In genomic region chr17:223723-224471, GRCh38 we compare ENCODE assay signal across 18 cellular contexts. TPM values are rescaled to one million over a fixed set of nuclear protein-coding genes. Genes with fewer than 3 reads are reported as not detected.
"Had no signal": no experiment of that assay in that cellular context is flagged by ENCODE, and none has a peak within 500 bp of the region (broad histone marks: within the 10 kb centered on the region; RNA-seq: fewer than 3 reads in every experiment).

No MANE protein-coding gene starts in this region.

- DNase-seq: activated CD4-positive, alpha-beta T cell treated with anti-CD3 and anti-CD28 coated beads, Interleukin-2, amount 10 ng/mL, durations not matched to agents 7 days and 5 days; activated CD4-positive, CD25-positive, alpha-beta regulatory T cell; activated CD8-positive, alpha-beta memory T cell treated with anti-CD3 and anti-CD28 coated beads, Interleukin-2, amount 50 U/mL, for 48 hours; activated gamma-delta T cell treated with Interleukin-2 at 50 U/mL for 16 hours; activated naive CD8-positive, alpha-beta T cell treated with anti-CD3 and anti-CD28 coated beads, Interleukin-2, amount 50 U/mL, for 24 hours; immature natural killer cell; natural killer cell; occipital lobe; stimulated activated CD4-positive, alpha-beta T cell treated with anti-CD3 and anti-CD28 coated beads, Interleukin-1b, Interleukin-23, amount 100 ng/mL, for 48 hours; stimulated activated naive CD8-positive, alpha-beta T cell treated with anti-CD3 and anti-CD28 coated beads, Interleukin-15, amount 100 ng/mL, for 72 hours; T-helper 2 cell; testis had no signal

- H3K4me3 ChIP-seq: prostate gland, right lobe of liver, testis had no signal

- ATAC-seq: activated naive CD8-positive, alpha-beta T cell treated with anti-CD3 and anti-CD28 coated beads, Interleukin-2, amount 50 U/mL, for 24 hours; natural killer cell; stimulated activated naive CD8-positive, alpha-beta T cell treated with anti-CD3 and anti-CD28 coated beads, Interleukin-15, amount 100 ng/mL, for 72 hours had no signal

- H3K27me3 ChIP-seq: right lobe of liver, testis had no signal

- H3K27ac ChIP-seq: prostate gland, right lobe of liver, testis had no signal

- H3K36me3 ChIP-seq: prostate gland, right lobe of liver had no signal

- FAIRE-seq: astrocyte, bronchial epithelial cell, frontal cortex, TTC549 had no signal

- H3K9me3 ChIP-seq: prostate gland, right lobe of liver, testis had no signal

- H3K4me1 ChIP-seq: prostate gland, right lobe of liver, testis had no signal

RNA-seq across cellular contexts. Expression of gene DOC2B, which starts 42.4 kb away (rescaled TPM):
- total RNA-seq: activated CD4-positive, alpha-beta T cell treated with anti-CD3 and anti-CD28 coated beads, Interleukin-2, amount 10 ng/mL, durations not matched to agents 7 days and 5 days had no signal
- polyA plus RNA-seq: immature natural killer cell had no signal
